8 cellular contexts compared by ENCODE assay signal in the genomic region with DNA sequence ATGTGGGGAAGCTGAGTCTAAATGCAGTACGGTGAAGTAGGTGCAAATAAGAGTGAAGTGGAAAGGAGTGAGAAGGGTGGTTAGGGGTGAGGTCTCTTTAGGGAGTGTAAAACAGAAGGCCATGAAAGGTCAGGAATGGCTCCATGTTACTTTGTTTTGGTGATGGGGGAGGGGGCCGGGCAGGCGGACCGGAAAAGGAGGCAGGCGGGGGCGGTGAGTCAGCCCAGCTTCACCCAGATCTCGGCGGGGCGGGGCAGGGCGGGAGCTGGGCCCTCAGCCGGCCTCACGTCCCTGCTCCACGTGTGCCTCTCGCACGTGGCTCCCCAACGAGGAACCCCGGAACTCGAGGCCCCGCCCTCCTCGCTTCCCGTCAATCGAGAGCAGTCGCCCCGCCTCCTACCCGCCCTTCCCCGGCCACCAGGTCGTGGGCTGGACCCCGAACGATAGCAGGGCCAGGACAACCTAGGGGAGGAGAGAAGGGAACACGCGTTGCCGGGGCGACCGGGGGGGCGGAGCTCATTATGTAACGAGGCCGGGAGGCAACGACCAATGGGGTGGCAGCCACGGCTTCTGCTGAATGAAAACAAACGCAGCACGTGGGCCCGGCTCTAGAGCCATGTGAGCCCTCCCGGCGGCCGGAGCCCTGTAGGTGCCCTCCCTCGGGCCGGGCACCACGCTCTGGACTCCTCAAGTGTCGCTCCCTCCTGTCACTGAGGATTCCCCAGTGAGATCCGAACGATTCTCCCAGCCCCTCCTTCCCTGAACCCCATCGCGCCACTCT. TPM values are rescaled to one million over a fixed set of nuclear protein-coding genes. Genes with fewer than 3 reads are reported as not detected.
DNase-seq lines count a peak whose midpoint lies in the region; ATAC-seq, FAIRE-seq and TF ChIP-seq lines count a peak whose summit lies in the region.

No MANE protein-coding gene starts in this region.

- H3K4me1 ChIP-seq in PC-9 (replicated peaks; ENCODE audit: insufficient read depth) (peaks cover 43% of the 10 kb centered on the region), mucosa of stomach (ENCODE audit: control insufficient read depth, insufficient read depth, low read length) (peaks cover 70% of the 10 kb centered on the region)

- peak overlapping the region; percentile 89 for H3K4me3 Mint-ChIP-seq in activated T-cell treated with anti-CD3 and anti-CD28 coated beads, Interleukin-2, amount 50 U/mL, for 24 hours

- BruUV-seq in PC-9 (replicated peaks; lab: Mats Ljungman, UMichigan): no TSS peak

- H3K9me2 ChIP-seq in PC-9 (ENCODE audit: insufficient read depth): no peaks in the 10 kb centered on the region

- H3K9ac ChIP-seq in mucosa of stomach (ENCODE audit: low read length): peak overlapping the region; percentile 82

- DNase-seq in D721Med (ENCODE audit: insufficient read length, low spot score) (peak; percentile 98), PC-9 (peak; percentile 97 to 99), epithelial cell of proximal tubule (ENCODE audit: low read depth) (peak; percentile 83)
- peak; percentile 93 for DNase-seq in Jurkat, Clone E6-1 (ENCODE audit: low read depth, low spot score)
- peak; percentile 99 for DNase-seq in activated T-cell treated with anti-CD3 and anti-CD28 coated beads, Interleukin-2, amount 50 U/mL, for 24 hours
- DNase-seq in stimulated activated CD8-positive, alpha-beta memory T cell treated with anti-CD3 and anti-CD28 coated beads, Interleukin-4, amount 100 ng/mL, for 4 hours (ENCODE audit: low read depth in 2 of 2, low spot score in 1 of 2): peak; percentile 98 to 99

- H4K20me1 ChIP-seq in PC-9 (ENCODE audit: insufficient read depth): no peaks in the 10 kb centered on the region

- H3K27ac Mint-ChIP-seq in activated T-cell treated with anti-CD3 and anti-CD28 coated beads, Interleukin-2, amount 50 U/mL, for 24 hours: peak overlapping the region; percentile 95

- H3K36me3 ChIP-seq in PC-9 (ENCODE audit: low read depth) (peaks cover 14% of the 10 kb centered on the region), mucosa of stomach (ENCODE audit: control insufficient read depth, insufficient read depth, low read length) (peaks cover 26% of the 10 kb centered on the region)

- FAIRE-seq in D721Med (lab: Jason Lieb, UNC): no peak

- H3K36me3 Mint-ChIP-seq in activated T-cell treated with anti-CD3 and anti-CD28 coated beads, Interleukin-2, amount 50 U/mL, for 24 hours (ENCODE audit: low read depth): peaks cover 58% of the 10 kb centered on the region

- H3K79me2 ChIP-seq in PC-9 (ENCODE audit: low read depth): peaks cover 23% of the 10 kb centered on the region

- H3K27me3 ChIP-seq in PC-9 (ENCODE audit: insufficient read depth, low read depth) (no peaks in the 10 kb centered on the region), mucosa of stomach (ENCODE audit: control insufficient read depth, insufficient read depth, low read length) (no peaks in the 10 kb centered on the region)

- peak overlapping the region; percentile 82 for H3K4me3 ChIP-seq in Jurkat, Clone E6-1 (ENCODE audit: low read length)
- peak overlapping the region; percentile 89 for H3K4me3 ChIP-seq in PC-9
- peak overlapping the region; percentile 79 for H3K4me3 ChIP-seq in epithelial cell of proximal tubule (ENCODE audit: low read depth, low read length)
- H3K4me3 ChIP-seq in mucosa of stomach (ENCODE audit: low read length): peak overlapping the region; percentile 96

- POLR2A ChIA-PET in PC-9 (lab: Charles Lee; ENCODE audit: unreplicated experiment): interaction anchor here (0.6 to 0.7 kb wide), 6 partner anchors 13 to 92 kb away, joined by 3 to 8 read pairs (median 4); no protein-coding TSS in a partner anchor

- peaks cover 92% of the 10 kb centered on the region for H3K4me1 Mint-ChIP-seq in activated T-cell treated with anti-CD3 and anti-CD28 coated beads, Interleukin-2, amount 50 U/mL, for 24 hours (ENCODE audit: low read depth)

- no peaks in the 10 kb centered on the region for H3K9me3 Mint-ChIP-seq in activated T-cell treated with anti-CD3 and anti-CD28 coated beads, Interleukin-2, amount 50 U/mL, for 24 hours

- TF ChIP-seq CTCF in D721Med (IDR thresholded peaks at IDR 0.05; ENCODE audit: insufficient read depth, missing control alignments) (no peak), PC-9 (conservative IDR thresholded peaks at IDR 0.05) (no peak), epithelial cell of proximal tubule (conservative IDR thresholded peaks at IDR 0.05; ENCODE audit: low read depth, low read length) (no peak)

- peak overlapping the region; percentile 94 for H3K4me2 ChIP-seq in PC-9

- H3K27me3 Mint-ChIP-seq in activated T-cell treated with anti-CD3 and anti-CD28 coated beads, Interleukin-2, amount 50 U/mL, for 24 hours: no peaks in the 10 kb centered on the region

- ATAC-seq in GM21576 (IDR thresholded peaks at IDR 0.05; ENCODE audit: unreplicated experiment): peak; percentile 46

- intact Hi-C loops in PC-9 (cut with micrococcal nuclease; ENCODE audit: unreplicated experiment): no loop called here

- peak overlapping the region; percentile 85 for H2AFZ ChIP-seq in PC-9

- no peaks in the 10 kb centered on the region for H3K9me3 ChIP-seq in PC-9 (ENCODE audit: insufficient read depth, low read depth)
- H3K9me3 ChIP-seq in mucosa of stomach (ENCODE audit: control insufficient read depth, low read length): no peaks in the 10 kb centered on the region

- CTCF ChIA-PET in PC-9 (lab: Charles Lee): interaction anchor here (0.6 to 0.7 kb wide), 2 partner anchors 12 to 118 kb away, joined by 3 to 4 read pairs; partner anchors contain the start of gene PSMD3

- H3F3A ChIP-seq in PC-9 (ENCODE audit: insufficient read depth, low read depth): peaks cover 32% of the 10 kb centered on the region

- H3K27ac ChIP-seq in PC-9: peak overlapping the region; percentile 81

RNA-seq across cellular contexts. Expression of gene NR1D1, which starts 1.4 kb away (rescaled TPM):
- polyA plus RNA-seq in Jurkat, Clone E6-1 (2012; ENCODE audit: insufficient read depth, insufficient read length): 13.3 TPM
- total RNA-seq in PC-9 (2021) (9.3 and 10.7 TPM in 2 replicates), epithelial cell of proximal tubule (0.40 and 1.2 TPM in 2 replicates)

RNA-seq across cellular contexts. Expression of gene MSL1, which starts 22.7 kb away (rescaled TPM):
- polyA plus RNA-seq in Jurkat, Clone E6-1 (2012; ENCODE audit: insufficient read depth, insufficient read length): 61.3 TPM
- 56.8 and 61.8 TPM in 2 replicates for total RNA-seq in PC-9 (2021)
- total RNA-seq in epithelial cell of proximal tubule: 44.5 and 59.3 TPM in 2 replicates

RNA-seq across cellular contexts. Expression of gene THRA, which starts 36.3 kb away (rescaled TPM):
- polyA plus RNA-seq in Jurkat, Clone E6-1 (2012; ENCODE audit: insufficient read depth, insufficient read length): 28.9 TPM
- 11.4 and 13.9 TPM in 2 replicates for total RNA-seq in PC-9 (2021)
- total RNA-seq in epithelial cell of proximal tubule: 3.8 and 5.4 TPM in 2 replicates

RNA-seq across cellular contexts. Expression of gene CASC3, which starts 41.3 kb away (rescaled TPM):
- polyA plus RNA-seq in Jurkat, Clone E6-1 (2012; ENCODE audit: insufficient read depth, insufficient read length): 72.0 TPM
- 45.8 and 51.5 TPM in 2 replicates for total RNA-seq in PC-9 (2021)
- 40.9 and 58.9 TPM in 2 replicates for total RNA-seq in epithelial cell of proximal tubule

RNA-seq across cellular contexts. Expression of gene MED24, which starts 44.8 kb away (rescaled TPM):
- 94.8 TPM for polyA plus RNA-seq in Jurkat, Clone E6-1 (2012; ENCODE audit: insufficient read depth, insufficient read length)
- total RNA-seq in PC-9 (2021) (67.1 and 67.2 TPM in 2 replicates), epithelial cell of proximal tubule (90.0 and 98.6 TPM in 2 replicates)

Comparison
In these comparisons a context has a peak if more than half of its experiments do, and no peak if none do; other contexts are left out.
1. Peak in every context shown above with its lines: DNase-seq, ATAC-seq, H3K4me3 ChIP-seq and H3K27ac ChIP-seq.